ENCODE assay signal across 8 cellular contexts in the genomic region with DNA sequence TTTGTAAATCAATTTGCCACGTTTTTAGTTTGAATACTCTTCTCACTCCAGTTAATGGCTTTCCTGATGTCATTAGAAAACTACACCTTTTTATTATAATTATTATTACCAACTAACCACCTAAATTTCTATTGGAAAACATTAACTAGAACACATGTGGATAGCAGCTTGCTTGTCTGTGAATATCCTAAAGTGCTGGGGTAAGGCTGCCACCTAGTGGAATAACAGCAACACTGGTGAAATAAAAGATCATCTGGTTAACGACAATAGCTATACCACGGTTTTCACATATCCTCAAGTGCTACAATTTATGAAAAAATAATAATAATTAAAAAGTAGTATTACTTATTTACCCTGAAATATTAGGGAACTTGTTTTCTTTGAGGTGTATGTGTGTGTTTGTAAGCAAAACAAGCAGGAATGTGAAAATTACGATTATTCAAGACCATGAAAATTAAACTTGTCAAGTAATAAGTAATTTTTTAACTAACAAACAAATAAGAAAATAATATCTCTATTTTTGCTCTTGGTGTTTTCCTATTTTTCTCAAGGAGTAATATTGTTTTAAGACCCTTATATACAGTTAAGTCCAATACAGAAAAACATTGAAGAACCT.
DNase-seq lines count a peak whose midpoint lies in the region; ATAC-seq lines count a peak whose summit lies in the region.

No MANE protein-coding gene starts in this region.

- H3K27ac Mint-ChIP-seq in activated T-cell treated with anti-CD3 and anti-CD28 coated beads, Interleukin-2, amount 50 U/mL, for 72 hours = no peak overlapping the region

- no peak overlapping the region for H3K27ac ChIP-seq in substantia nigra (ENCODE audit: low read depth, low read length, poor library complexity, severe bottlenecking)

- no peaks in the 10 kb centered on the region for H3K9me3 Mint-ChIP-seq in activated T-cell treated with anti-CD3 and anti-CD28 coated beads, Interleukin-2, amount 50 U/mL, for 72 hours
- no peaks in the 10 kb centered on the region for H3K9me3 Mint-ChIP-seq in activated T-cell treated with anti-CD3 and anti-CD28 coated beads, Interleukin-2, amount 50 U/mL, for 4 hours

- H3K4me1 Mint-ChIP-seq in activated T-cell treated with anti-CD3 and anti-CD28 coated beads, Interleukin-2, amount 50 U/mL, for 72 hours (ENCODE audit: low read depth) = no peaks in the 10 kb centered on the region
- H3K4me1 Mint-ChIP-seq in activated T-cell treated with anti-CD3 and anti-CD28 coated beads, Interleukin-2, amount 50 U/mL, for 4 hours (ENCODE audit: low read depth) = no peaks in the 10 kb centered on the region

- in situ Hi-C loops in T47D (cut with HindIII; ENCODE audit: low pct_unique_long_range_greater_than_20kb, low sequenced_read_pairs) = no loop called here

- no peaks in the 10 kb centered on the region for H3K36me3 Mint-ChIP-seq in activated T-cell treated with anti-CD3 and anti-CD28 coated beads, Interleukin-2, amount 50 U/mL, for 72 hours (ENCODE audit: insufficient read depth in 2 of 2)
- no peaks in the 10 kb centered on the region for H3K36me3 Mint-ChIP-seq in activated T-cell treated with anti-CD3 and anti-CD28 coated beads, Interleukin-2, amount 50 U/mL, for 4 hours (ENCODE audit: insufficient read depth)

- H3K4me3 Mint-ChIP-seq in activated T-cell treated with anti-CD3 and anti-CD28 coated beads, Interleukin-2, amount 50 U/mL, for 72 hours = no peak overlapping the region
- no peak overlapping the region for H3K4me3 Mint-ChIP-seq in activated T-cell treated with anti-CD3 and anti-CD28 coated beads, Interleukin-2, amount 50 U/mL, for 4 hours

- peak; percentile 20 to 45 for DNase-seq in activated T-cell treated with anti-CD3 and anti-CD28 coated beads, Interleukin-2, amount 50 U/mL, for 72 hours
- DNase-seq in activated T-cell treated with anti-CD3 and anti-CD28 coated beads, Interleukin-2, amount 50 U/mL, for 4 hours = no peak
- DNase-seq in HUDEP-2 (lab: John Stamatoyannopoulos, UW; ENCODE audit: unreplicated experiment in 76 of 76) (peak in 51 of 76 experiments; percentile 0 to 76 (median 14)), NOMO-1 treated with DMSO at 0.1 percent for 48 hours (lab: John Stamatoyannopoulos, UW; ENCODE audit: unreplicated experiment) (peak; percentile 50), T47D (ENCODE audit: low read depth in 1 of 2, low spot score in 1 of 2) (peak; percentile 22 to 76), islet precursor cell (peak; percentile 74), substantia nigra (lab: John Stamatoyannopoulos, UW) (peak in 30 of 49 donors; percentile 0 to 61 (median 18))

- no peak for ATAC-seq in activated T-cell treated with anti-CD3 and anti-CD28 coated beads, Interleukin-2, amount 50 U/mL, for 72 hours (replicated peaks in 1 of 2)
- ATAC-seq in activated T-cell treated with anti-CD3 and anti-CD28 coated beads, Interleukin-2, amount 50 U/mL, for 4 hours = no peak
- ATAC-seq in GM21737 (IDR thresholded peaks at IDR 0.05; ENCODE audit: unreplicated experiment) = peak; percentile 82

- H3K27me3 Mint-ChIP-seq in activated T-cell treated with anti-CD3 and anti-CD28 coated beads, Interleukin-2, amount 50 U/mL, for 72 hours (ENCODE audit: low read depth) = no peaks in the 10 kb centered on the region
- no peaks in the 10 kb centered on the region for H3K27me3 Mint-ChIP-seq in activated T-cell treated with anti-CD3 and anti-CD28 coated beads, Interleukin-2, amount 50 U/mL, for 4 hours (ENCODE audit: low read depth)
